In the genomic region with DNA sequence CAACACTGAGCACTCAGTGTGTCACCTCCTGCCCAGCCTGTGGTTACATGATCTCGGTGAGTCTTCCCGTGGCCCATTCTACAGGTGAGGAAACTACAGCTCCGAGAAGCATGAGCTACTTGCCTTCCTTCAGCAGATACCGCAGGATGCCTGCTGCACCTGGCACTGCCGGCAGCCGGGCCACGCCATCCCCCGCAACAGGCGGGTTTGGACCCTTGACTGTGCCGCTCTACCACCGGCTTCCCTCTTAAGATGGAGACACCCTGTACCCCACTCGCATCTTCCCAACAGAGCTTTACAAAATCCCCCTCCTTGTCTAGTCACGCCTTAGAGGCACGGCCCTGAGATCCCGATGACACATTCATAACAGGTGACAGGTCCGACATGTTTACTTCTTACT, we compare ENCODE assay signal across 13 cellular contexts.
DNase-seq lines count a peak whose midpoint lies in the region; ATAC-seq and TF ChIP-seq lines count a peak whose summit lies in the region.
"Had no signal": no experiment of that assay in that cellular context is flagged by ENCODE, and none has a peak within 500 bp of the region (broad histone marks: within the 10 kb centered on the region; RNA-seq: fewer than 3 reads in every experiment).

No MANE protein-coding gene starts in this region.

- H3K4me3 Mint-ChIP-seq in IgD-negative memory B cell (no peak overlapping the region), osteocyte (ENCODE audit: unreplicated experiment) (no peak overlapping the region)
- no peak overlapping the region for H3K4me3 Mint-ChIP-seq in dendritic cell treated with granulocyte-macrophage colony-stimulating factor and Interleukin-4, amounts not matched to agents 40 ng/mL and 50 ng/mL, for 4 days
- H3K4me3 Mint-ChIP-seq: CD4-positive, CD25-positive, alpha-beta regulatory T cell had no signal

- no peaks in the 10 kb centered on the region for H3K9me2 ChIP-seq in GM23248 (ENCODE audit: insufficient read depth)

- 0 out of 2 replicates have a peak overlapping the region, but pooled peaks have one; percentile 14 for H3K27ac ChIP-seq in GM23248
- H3K27ac ChIP-seq: BLaER1 treated with 17β-estradiol and CSF1 and Interleukin-3, amounts not matched to agents 10 nM and 100 nM had no signal

- H3F3A ChIP-seq in GM23248 (ENCODE audit: insufficient read depth): peaks cover 79% of the 10 kb centered on the region

- H2AFZ ChIP-seq in GM23248: no peak overlapping the region

- H3K36me3 ChIP-seq in GM23248 (ENCODE audit: low read depth): peaks cover 61% of the 10 kb centered on the region

- intact Hi-C loops in dendritic cell treated with granulocyte-macrophage colony-stimulating factor and Interleukin-4, amounts not matched to agents 40 ng/mL and 50 ng/mL, for 4 days (cut with micrococcal nuclease): no loop called here

- no peak overlapping the region for H3K4me2 ChIP-seq in GM23248 (ENCODE audit: unreplicated experiment)
- H3K4me2 ChIP-seq: BLaER1 treated with 17β-estradiol and CSF1 and Interleukin-3, amounts not matched to agents 10 nM and 100 nM had no signal

- H3K27me3 ChIP-seq in GM23248 (replicated peaks; ENCODE audit: insufficient read depth): no peaks in the 10 kb centered on the region
- H3K27me3 ChIP-seq: BLaER1 treated with 17β-estradiol and CSF1 and Interleukin-3, amounts not matched to agents 10 nM and 100 nM had no signal

- H3K79me2 ChIP-seq in GM23248 (ENCODE audit: insufficient read depth): peaks cover 11% of the 10 kb centered on the region; the same call in 1 of the 2 replicates

- no peak overlapping the region for H3K9ac ChIP-seq in GM23248
- H3K9ac ChIP-seq: BLaER1 treated with 17β-estradiol and CSF1 and Interleukin-3, amounts not matched to agents 10 nM and 100 nM had no signal

- H3K36me3 Mint-ChIP-seq in IgD-negative memory B cell (peaks cover 7% of the 10 kb centered on the region), osteocyte (ENCODE audit: unreplicated experiment) (peaks cover 41% of the 10 kb centered on the region)
- H3K36me3 Mint-ChIP-seq in dendritic cell treated with granulocyte-macrophage colony-stimulating factor and Interleukin-4, amounts not matched to agents 40 ng/mL and 50 ng/mL, for 4 days (ENCODE audit: low read depth): peaks cover 77% of the 10 kb centered on the region
- H3K36me3 Mint-ChIP-seq: CD4-positive, CD25-positive, alpha-beta regulatory T cell had no signal

- in situ Hi-C loops in GM23248 (cut with MboI): no loop called here

- H3K4me1 ChIP-seq in GM23248 (ENCODE audit: insufficient read depth): no peaks in the 10 kb centered on the region
- H3K4me1 ChIP-seq: BLaER1 treated with 17β-estradiol and CSF1 and Interleukin-3, amounts not matched to agents 10 nM and 100 nM had no signal

- H4K20me1 ChIP-seq in GM23248 (ENCODE audit: insufficient read depth): no peaks in the 10 kb centered on the region

- H3K27me3 Mint-ChIP-seq in IgD-negative memory B cell (no peaks in the 10 kb centered on the region), osteocyte (ENCODE audit: unreplicated experiment) (no peaks in the 10 kb centered on the region)
- no peaks in the 10 kb centered on the region for H3K27me3 Mint-ChIP-seq in dendritic cell treated with granulocyte-macrophage colony-stimulating factor and Interleukin-4, amounts not matched to agents 40 ng/mL and 50 ng/mL, for 4 days
- H3K27me3 Mint-ChIP-seq: CD4-positive, CD25-positive, alpha-beta regulatory T cell had no signal

- H3K4me1 Mint-ChIP-seq in IgD-negative memory B cell: peaks cover 0 to 1% (median 0%) of the 10 kb centered on the region in 3 donors
- H3K4me1 Mint-ChIP-seq in dendritic cell treated with granulocyte-macrophage colony-stimulating factor and Interleukin-4, amounts not matched to agents 40 ng/mL and 50 ng/mL, for 4 days (ENCODE audit: low read depth): no peaks in the 10 kb centered on the region
- no peaks in the 10 kb centered on the region for H3K4me1 Mint-ChIP-seq in osteocyte (ENCODE audit: unreplicated experiment)
- H3K4me1 Mint-ChIP-seq: CD4-positive, CD25-positive, alpha-beta regulatory T cell had no signal

- H3K9me3 Mint-ChIP-seq in IgD-negative memory B cell (no peaks in the 10 kb centered on the region), osteocyte (ENCODE audit: unreplicated experiment) (no peaks in the 10 kb centered on the region)
- no peaks in the 10 kb centered on the region for H3K9me3 Mint-ChIP-seq in dendritic cell treated with granulocyte-macrophage colony-stimulating factor and Interleukin-4, amounts not matched to agents 40 ng/mL and 50 ng/mL, for 4 days
- H3K9me3 Mint-ChIP-seq: CD4-positive, CD25-positive, alpha-beta regulatory T cell had no signal

- TF ChIP-seq CTCF in osteocyte (IDR thresholded peaks at IDR 0.05): no peak

- H3K4me3 ChIP-seq in GM23248: no peak overlapping the region
- H3K4me3 ChIP-seq: BLaER1 treated with 17β-estradiol and CSF1 and Interleukin-3, amounts not matched to agents 10 nM and 100 nM had no signal

- peak overlapping the region in 2 of 3 donors; percentile 16 to 62 for H3K27ac Mint-ChIP-seq in IgD-negative memory B cell
- H3K27ac Mint-ChIP-seq in dendritic cell treated with granulocyte-macrophage colony-stimulating factor and Interleukin-4, amounts not matched to agents 40 ng/mL and 50 ng/mL, for 4 days: peak overlapping the region; percentile 22
- H3K27ac Mint-ChIP-seq in osteocyte (ENCODE audit: unreplicated experiment): peak overlapping the region; percentile 37
- H3K27ac Mint-ChIP-seq: CD4-positive, CD25-positive, alpha-beta regulatory T cell had no signal

- WGBS in GM23248 (ENCODE audit: low coverage in 1 of 2, low lambda C conversion rate in 2 of 2, missing lambda C conversion rate in 2 of 2), 2 experiments: 89 to 91% methylated on average over 11 to 16 of the region's 16 CpGs

- H3K9me3 ChIP-seq in GM23248 (ENCODE audit: low read depth): no peaks in the 10 kb centered on the region
- H3K9me3 ChIP-seq: BLaER1 treated with 17β-estradiol and CSF1 and Interleukin-3, amounts not matched to agents 10 nM and 100 nM had no signal

- DNase-seq in GM23248 (no peak), osteocyte (ENCODE audit: extremely low spot score, unreplicated experiment) (no peak), NCI-H446 treated with DMSO at 0.1 percent for 48 hours (lab: John Stamatoyannopoulos, UW) (no peak), iPS-NIHi11 (ENCODE audit: low spot score) (no peak)
- DNase-seq: 8988T; ACHN; CD4-positive, CD25-positive, alpha-beta regulatory T cell; DMS53 had no signal

- no peak for ATAC-seq in GM21528 (IDR thresholded peaks at IDR 0.05; ENCODE audit: low FRiP score, unreplicated experiment)
- ATAC-seq: HepG2 had no signal
